1 cellular context compared by ENCODE assay signal in the genomic region with DNA sequence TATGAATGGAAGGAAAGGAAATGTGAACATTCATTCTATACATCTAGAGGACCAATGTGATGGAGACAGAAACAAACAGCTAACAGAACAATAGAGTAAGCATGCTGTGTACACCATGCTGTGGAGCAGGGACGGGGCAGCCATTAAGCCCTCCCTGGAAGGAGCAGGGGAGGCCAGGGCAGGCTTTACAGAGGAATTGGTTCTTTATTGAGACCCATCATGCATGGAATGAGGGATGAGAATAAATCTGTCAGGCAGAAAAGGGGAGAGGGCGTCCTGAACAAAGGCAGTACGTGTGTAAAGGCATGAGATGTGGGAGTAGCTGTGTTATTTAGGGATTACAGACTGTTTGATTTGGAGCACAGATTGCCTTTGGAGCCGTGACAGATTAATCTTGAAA.
TF ChIP-seq lines count a peak whose summit lies in the region.

No MANE protein-coding gene starts in this region.

TF ChIP-seq in H1, 55 proteins besides CTCF, POLR2A, EP300 and RAD21 (continued from another document):
- TF ChIP-seq, protein P1, sequence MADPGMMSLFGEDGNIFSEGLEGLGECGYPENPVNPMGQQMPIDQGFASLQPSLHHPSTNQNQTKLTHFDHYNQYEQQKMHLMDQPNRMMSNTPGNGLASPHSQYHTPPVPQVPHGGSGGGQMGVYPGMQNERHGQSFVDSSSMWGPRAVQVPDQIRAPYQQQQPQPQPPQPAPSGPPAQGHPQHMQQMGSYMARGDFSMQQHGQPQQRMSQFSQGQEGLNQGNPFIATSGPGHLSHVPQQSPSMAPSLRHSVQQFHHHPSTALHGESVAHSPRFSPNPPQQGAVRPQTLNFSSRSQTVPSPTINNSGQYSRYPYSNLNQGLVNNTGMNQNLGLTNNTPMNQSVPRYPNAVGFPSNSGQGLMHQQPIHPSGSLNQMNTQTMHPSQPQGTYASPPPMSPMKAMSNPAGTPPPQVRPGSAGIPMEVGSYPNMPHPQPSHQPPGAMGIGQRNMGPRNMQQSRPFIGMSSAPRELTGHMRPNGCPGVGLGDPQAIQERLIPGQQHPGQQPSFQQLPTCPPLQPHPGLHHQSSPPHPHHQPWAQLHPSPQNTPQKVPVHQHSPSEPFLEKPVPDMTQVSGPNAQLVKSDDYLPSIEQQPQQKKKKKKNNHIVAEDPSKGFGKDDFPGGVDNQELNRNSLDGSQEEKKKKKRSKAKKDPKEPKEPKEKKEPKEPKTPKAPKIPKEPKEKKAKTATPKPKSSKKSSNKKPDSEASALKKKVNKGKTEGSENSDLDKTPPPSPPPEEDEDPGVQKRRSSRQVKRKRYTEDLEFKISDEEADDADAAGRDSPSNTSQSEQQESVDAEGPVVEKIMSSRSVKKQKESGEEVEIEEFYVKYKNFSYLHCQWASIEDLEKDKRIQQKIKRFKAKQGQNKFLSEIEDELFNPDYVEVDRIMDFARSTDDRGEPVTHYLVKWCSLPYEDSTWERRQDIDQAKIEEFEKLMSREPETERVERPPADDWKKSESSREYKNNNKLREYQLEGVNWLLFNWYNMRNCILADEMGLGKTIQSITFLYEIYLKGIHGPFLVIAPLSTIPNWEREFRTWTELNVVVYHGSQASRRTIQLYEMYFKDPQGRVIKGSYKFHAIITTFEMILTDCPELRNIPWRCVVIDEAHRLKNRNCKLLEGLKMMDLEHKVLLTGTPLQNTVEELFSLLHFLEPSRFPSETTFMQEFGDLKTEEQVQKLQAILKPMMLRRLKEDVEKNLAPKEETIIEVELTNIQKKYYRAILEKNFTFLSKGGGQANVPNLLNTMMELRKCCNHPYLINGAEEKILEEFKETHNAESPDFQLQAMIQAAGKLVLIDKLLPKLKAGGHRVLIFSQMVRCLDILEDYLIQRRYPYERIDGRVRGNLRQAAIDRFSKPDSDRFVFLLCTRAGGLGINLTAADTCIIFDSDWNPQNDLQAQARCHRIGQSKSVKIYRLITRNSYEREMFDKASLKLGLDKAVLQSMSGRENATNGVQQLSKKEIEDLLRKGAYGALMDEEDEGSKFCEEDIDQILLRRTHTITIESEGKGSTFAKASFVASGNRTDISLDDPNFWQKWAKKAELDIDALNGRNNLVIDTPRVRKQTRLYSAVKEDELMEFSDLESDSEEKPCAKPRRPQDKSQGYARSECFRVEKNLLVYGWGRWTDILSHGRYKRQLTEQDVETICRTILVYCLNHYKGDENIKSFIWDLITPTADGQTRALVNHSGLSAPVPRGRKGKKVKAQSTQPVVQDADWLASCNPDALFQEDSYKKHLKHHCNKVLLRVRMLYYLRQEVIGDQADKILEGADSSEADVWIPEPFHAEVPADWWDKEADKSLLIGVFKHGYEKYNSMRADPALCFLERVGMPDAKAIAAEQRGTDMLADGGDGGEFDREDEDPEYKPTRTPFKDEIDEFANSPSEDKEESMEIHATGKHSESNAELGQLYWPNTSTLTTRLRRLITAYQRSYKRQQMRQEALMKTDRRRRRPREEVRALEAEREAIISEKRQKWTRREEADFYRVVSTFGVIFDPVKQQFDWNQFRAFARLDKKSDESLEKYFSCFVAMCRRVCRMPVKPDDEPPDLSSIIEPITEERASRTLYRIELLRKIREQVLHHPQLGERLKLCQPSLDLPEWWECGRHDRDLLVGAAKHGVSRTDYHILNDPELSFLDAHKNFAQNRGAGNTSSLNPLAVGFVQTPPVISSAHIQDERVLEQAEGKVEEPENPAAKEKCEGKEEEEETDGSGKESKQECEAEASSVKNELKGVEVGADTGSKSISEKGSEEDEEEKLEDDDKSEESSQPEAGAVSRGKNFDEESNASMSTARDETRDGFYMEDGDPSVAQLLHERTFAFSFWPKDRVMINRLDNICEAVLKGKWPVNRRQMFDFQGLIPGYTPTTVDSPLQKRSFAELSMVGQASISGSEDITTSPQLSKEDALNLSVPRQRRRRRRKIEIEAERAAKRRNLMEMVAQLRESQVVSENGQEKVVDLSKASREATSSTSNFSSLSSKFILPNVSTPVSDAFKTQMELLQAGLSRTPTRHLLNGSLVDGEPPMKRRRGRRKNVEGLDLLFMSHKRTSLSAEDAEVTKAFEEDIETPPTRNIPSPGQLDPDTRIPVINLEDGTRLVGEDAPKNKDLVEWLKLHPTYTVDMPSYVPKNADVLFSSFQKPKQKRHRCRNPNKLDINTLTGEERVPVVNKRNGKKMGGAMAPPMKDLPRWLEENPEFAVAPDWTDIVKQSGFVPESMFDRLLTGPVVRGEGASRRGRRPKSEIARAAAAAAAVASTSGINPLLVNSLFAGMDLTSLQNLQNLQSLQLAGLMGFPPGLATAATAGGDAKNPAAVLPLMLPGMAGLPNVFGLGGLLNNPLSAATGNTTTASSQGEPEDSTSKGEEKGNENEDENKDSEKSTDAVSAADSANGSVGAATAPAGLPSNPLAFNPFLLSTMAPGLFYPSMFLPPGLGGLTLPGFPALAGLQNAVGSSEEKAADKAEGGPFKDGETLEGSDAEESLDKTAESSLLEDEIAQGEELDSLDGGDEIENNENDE (IDR thresholded peaks at IDR 0.05; ENCODE audit: insufficient replicate concordance, low read length) = no peak
- TF ChIP-seq SAP30 (IDR thresholded peaks at IDR 0.05; ENCODE audit: insufficient read depth, insufficient replicate concordance, low read length) = no peak
- TF ChIP-seq HDAC6 (IDR thresholded peaks at IDR 0.05; ENCODE audit: low read depth, low read length) = no peak
- no peak for TF ChIP-seq JUND (IDR thresholded peaks at IDR 0.05; ENCODE audit: low read length)
- 0 out of 2 replicates have a peak, but pooled peaks have one; percentile 25 for TF ChIP-seq POLR2AphosphoS5 (IDR thresholded peaks at IDR 0.05; ENCODE audit: low read depth, low read length)
- TF ChIP-seq, protein P2, sequence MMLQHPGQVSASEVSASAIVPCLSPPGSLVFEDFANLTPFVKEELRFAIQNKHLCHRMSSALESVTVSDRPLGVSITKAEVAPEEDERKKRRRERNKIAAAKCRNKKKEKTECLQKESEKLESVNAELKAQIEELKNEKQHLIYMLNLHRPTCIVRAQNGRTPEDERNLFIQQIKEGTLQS (IDR thresholded peaks at IDR 0.05; ENCODE audit: insufficient read depth, low read depth, low read length) = no peak
- no peak for TF ChIP-seq ASH2L (IDR thresholded peaks at IDR 0.05; ENCODE audit: low read length)
- no peak for TF ChIP-seq CBX5 (IDR thresholded peaks at IDR 0.05; ENCODE audit: low read depth, low read length)
TF ChIP-seq in H1: peak in this region for 2.
